ENCODE assay signal across 21 cellular contexts in genomic region chr15:43144512-43144911, GRCh38. TPM values are rescaled to one million over a fixed set of nuclear protein-coding genes. Genes with fewer than 3 reads are reported as not detected.
DNase-seq lines count a peak whose midpoint lies in the region; ATAC-seq, FAIRE-seq and TF ChIP-seq lines count a peak whose summit lies in the region.
"Had no signal": no experiment of that assay in that cellular context is flagged by ENCODE, and none has a peak within 500 bp of the region (broad histone marks: within the 10 kb centered on the region; RNA-seq: fewer than 3 reads in every experiment).

No MANE protein-coding gene starts in this region.

- no peaks in the 10 kb centered on the region for H3K9me3 Mint-ChIP-seq in stimulated activated naive CD8-positive, alpha-beta T cell treated with anti-CD3 and anti-CD28 coated beads, Interleukin-15, Interleukin-2, amounts not matched to agents 100 ng/mL and 50 ng/mL, for 24 hours
- H3K9me3 Mint-ChIP-seq in activated B cell treated with CpG ODN at 0.5 μM for 24 hours, result no peaks in the 10 kb centered on the region
- H3K9me3 Mint-ChIP-seq in stimulated activated naive B cell treated with anti-CD40 and anti-IgM and Interleukin-4, amounts not matched to agents 10 μg/mL and 1 μg/mL and 100 μg/mL, for 72 hours, result no peaks in the 10 kb centered on the region
- H3K9me3 Mint-ChIP-seq: activated naive CD4-positive, alpha-beta T cell treated with anti-CD3 and anti-CD28 coated beads, Interleukin-2, amount 50 U/mL, for 72 hours; HFFc6; nephron had no signal

- TF ChIP-seq CTCF in activated B cell treated with CpG ODN at 0.5 μM for 24 hours (IDR thresholded peaks at IDR 0.05), result no peak
- no peak for TF ChIP-seq CTCF in kidney (IDR thresholded peaks at IDR 0.05; ENCODE audit: borderline replicate concordance, extremely low read depth, insufficient read depth)

- intact Hi-C loops in activated B cell treated with CpG ODN at 0.5 μM for 24 hours (cut with micrococcal nuclease), result no loop called here
- intact Hi-C loops in kidney (cut with DNase I), result no loop called here

- no peaks in the 10 kb centered on the region for H3K9me3 ChIP-seq in kidney (ENCODE audit: control insufficient read depth in 1 of 2, low read length in 2 of 2)
- H3K9me3 ChIP-seq: SJCRH30 had no signal

- H3K36me3 Mint-ChIP-seq in stimulated activated naive CD8-positive, alpha-beta T cell treated with anti-CD3 and anti-CD28 coated beads, Interleukin-15, Interleukin-2, amounts not matched to agents 100 ng/mL and 50 ng/mL, for 24 hours (ENCODE audit: low read depth), result peaks cover 45% of the 10 kb centered on the region
- peaks cover 67% of the 10 kb centered on the region for H3K36me3 Mint-ChIP-seq in activated B cell treated with CpG ODN at 0.5 μM for 24 hours (ENCODE audit: low read depth)
- peaks cover 42 to 53% of the 10 kb centered on the region in 2 donors for H3K36me3 Mint-ChIP-seq in stimulated activated naive B cell treated with anti-CD40 and anti-IgM and Interleukin-4, amounts not matched to agents 10 μg/mL and 1 μg/mL and 100 μg/mL, for 72 hours

- no peaks in the 10 kb centered on the region for H3K4me1 ChIP-seq in kidney (ENCODE audit: control insufficient read depth in 1 of 2, insufficient read depth in 1 of 2, low read depth in 1 of 2, low read length in 2 of 2)
- H3K4me1 ChIP-seq: SJCRH30 had no signal

- H3K9ac ChIP-seq in kidney (ENCODE audit: low read length in 2 of 2), result no peak overlapping the region

- no peak for ATAC-seq in stimulated activated naive CD8-positive, alpha-beta T cell treated with anti-CD3 and anti-CD28 coated beads, Interleukin-15, Interleukin-2, amounts not matched to agents 100 U/mL and 50 U/mL, for 24 hours
- ATAC-seq in activated B cell treated with CpG ODN at 0.5 μM for 24 hours (ENCODE audit: low read depth) (peak; percentile 54), HG03432 (IDR thresholded peaks at IDR 0.05; ENCODE audit: unreplicated experiment) (no peak)
- ATAC-seq in stimulated activated naive B cell treated with anti-CD40 and anti-IgM and Interleukin-4, amounts not matched to agents 10 μg/mL and 1 μg/mL and 100 μg/mL, for 72 hours (replicated peaks), result peak; percentile 73
- ATAC-seq: activated naive CD4-positive, alpha-beta T cell treated with anti-CD3 and anti-CD28 coated beads, Interleukin-2, amount 50 U/mL, for 72 hours had no signal

- POLR2A ChIA-PET in activated B cell treated with CpG ODN at 0.5 μM for 24 hours (lab: Charles Lee), result interaction anchor here (0.9 to 1.4 kb wide), 2 partner anchors 11 to 27 kb away, joined by 6 to 8 read pairs; partner anchors contain the start of gene TMEM62

- no peak for FAIRE-seq in kidney (lab: Jason Lieb, UNC)
- FAIRE-seq: frontal cortex, HTR-8/SVneo had no signal

- peaks cover 17% of the 10 kb centered on the region for H3K4me1 Mint-ChIP-seq in stimulated activated naive CD8-positive, alpha-beta T cell treated with anti-CD3 and anti-CD28 coated beads, Interleukin-15, Interleukin-2, amounts not matched to agents 100 ng/mL and 50 ng/mL, for 24 hours (ENCODE audit: low read depth)
- peaks cover 23% of the 10 kb centered on the region for H3K4me1 Mint-ChIP-seq in activated B cell treated with CpG ODN at 0.5 μM for 24 hours
- H3K4me1 Mint-ChIP-seq in stimulated activated naive B cell treated with anti-CD40 and anti-IgM and Interleukin-4, amounts not matched to agents 10 μg/mL and 1 μg/mL and 100 μg/mL, for 72 hours, result peaks cover 11 to 20% of the 10 kb centered on the region in 2 donors
- H3K4me1 Mint-ChIP-seq: nephron had no signal

- CTCF ChIA-PET in activated B cell treated with CpG ODN at 0.5 μM for 24 hours (lab: Charles Lee), result interaction anchor here (1.4 kb wide), 1 partner anchor 38 kb away, joined by 4 read pairs; the partner anchor contains the start of gene UBR1

- H3K27me3 Mint-ChIP-seq in stimulated activated naive CD8-positive, alpha-beta T cell treated with anti-CD3 and anti-CD28 coated beads, Interleukin-15, Interleukin-2, amounts not matched to agents 100 ng/mL and 50 ng/mL, for 24 hours, result no peaks in the 10 kb centered on the region
- no peaks in the 10 kb centered on the region for H3K27me3 Mint-ChIP-seq in activated B cell treated with CpG ODN at 0.5 μM for 24 hours
- H3K27me3 Mint-ChIP-seq in stimulated activated naive B cell treated with anti-CD40 and anti-IgM and Interleukin-4, amounts not matched to agents 10 μg/mL and 1 μg/mL and 100 μg/mL, for 72 hours, result no peaks in the 10 kb centered on the region

- H3K27ac Mint-ChIP-seq in stimulated activated naive CD8-positive, alpha-beta T cell treated with anti-CD3 and anti-CD28 coated beads, Interleukin-15, Interleukin-2, amounts not matched to agents 100 ng/mL and 50 ng/mL, for 24 hours, result peak overlapping the region; percentile 1
- H3K27ac Mint-ChIP-seq in activated B cell treated with CpG ODN at 0.5 μM for 24 hours, result peak overlapping the region; percentile 24
- H3K27ac Mint-ChIP-seq in stimulated activated naive B cell treated with anti-CD40 and anti-IgM and Interleukin-4, amounts not matched to agents 10 μg/mL and 1 μg/mL and 100 μg/mL, for 72 hours, result no peak overlapping the region
- H3K27ac Mint-ChIP-seq: activated naive CD4-positive, alpha-beta T cell treated with anti-CD3 and anti-CD28 coated beads, Interleukin-2, amount 50 U/mL, for 72 hours; HFFc6; nephron had no signal

- peaks cover 9 to 37% of the 10 kb centered on the region in 2 donors for H3K36me3 ChIP-seq in kidney (ENCODE audit: control insufficient read depth in 1 of 2, insufficient read depth in 2 of 2, low read length in 2 of 2)
- H3K36me3 ChIP-seq: brain microvascular endothelial cell, SJCRH30 had no signal

- DNase-seq in stimulated activated naive CD8-positive, alpha-beta T cell treated with anti-CD3 and anti-CD28 coated beads, Interleukin-15, Interleukin-2, amounts not matched to agents 100 U/mL and 50 U/mL, for 24 hours, result no peak
- peak; percentile 37 for DNase-seq in NAMALWA (ENCODE audit: low spot score)
- no peak for DNase-seq in activated B cell treated with CpG ODN at 0.5 μM for 24 hours
- DNase-seq in stimulated activated naive B cell treated with anti-CD40 and anti-IgM and Interleukin-4, amounts not matched to agents 10 μg/mL and 1 μg/mL and 100 μg/mL, for 72 hours, result no peak
- no peak for DNase-seq in kidney
- no peak for DNase-seq in SKM-1 (lab: John Stamatoyannopoulos, UW; ENCODE audit: unreplicated experiment)
- DNase-seq: activated CD4-positive, alpha-beta T cell treated with anti-CD3 and anti-CD28 coated beads for 4 hours; activated T-cell treated with anti-CD3 and anti-CD28 coated beads, Interleukin-2, amount 50 U/mL, for 1 hour; brain microvascular endothelial cell; cortex of kidney; HFFc6; mesendoderm; NCI-H187 treated with DMSO at 0.1 percent for 48 hours; SJCRH30 had no signal

- no peak overlapping the region for H3K27ac ChIP-seq in kidney (ENCODE audit: low read depth in 2 of 2, low read length in 2 of 2)
- H3K27ac ChIP-seq: brain microvascular endothelial cell, epithelial cell of prostate, SJCRH30 had no signal

- no peak overlapping the region for H3K4me3 Mint-ChIP-seq in stimulated activated naive CD8-positive, alpha-beta T cell treated with anti-CD3 and anti-CD28 coated beads, Interleukin-15, Interleukin-2, amounts not matched to agents 100 ng/mL and 50 ng/mL, for 24 hours
- H3K4me3 Mint-ChIP-seq in activated B cell treated with CpG ODN at 0.5 μM for 24 hours, result no peak overlapping the region
- no peak overlapping the region for H3K4me3 Mint-ChIP-seq in stimulated activated naive B cell treated with anti-CD40 and anti-IgM and Interleukin-4, amounts not matched to agents 10 μg/mL and 1 μg/mL and 100 μg/mL, for 72 hours
- H3K4me3 Mint-ChIP-seq: HFFc6, nephron had no signal

- H3K4me3 ChIP-seq in kidney (ENCODE audit: low read length in 2 of 2), result no peak overlapping the region
- H3K4me3 ChIP-seq: SJCRH30 had no signal

RNA-seq across cellular contexts. Expression of gene TMEM62, which starts 11.1 kb away (rescaled TPM):
- total RNA-seq in activated B cell treated with CpG ODN at 0.5 μM for 24 hours (38.3 and 52.2 TPM in 2 replicates), kidney (31.2 TPM)
- polyA plus RNA-seq in kidney (ENCODE audit: insufficient read depth, low read depth, low replicate concordance), result 14.7 TPM

RNA-seq across cellular contexts. Expression of gene UBR1, which starts 38.7 kb away (rescaled TPM):
- total RNA-seq in activated B cell treated with CpG ODN at 0.5 μM for 24 hours, result 46.6 and 48.9 TPM in 2 replicates
- 36.9 TPM for total RNA-seq in kidney
- polyA plus RNA-seq in kidney (ENCODE audit: insufficient read depth, low read depth, low replicate concordance), result 6.0 TPM

RNA-seq across cellular contexts. Expression of gene CCNDBP1, which starts 40.7 kb away (rescaled TPM):
- total RNA-seq in activated B cell treated with CpG ODN at 0.5 μM for 24 hours, result 65.6 and 67.2 TPM in 2 replicates
- total RNA-seq in kidney, result 56.8 TPM
- polyA plus RNA-seq in kidney (ENCODE audit: insufficient read depth, low read depth, low replicate concordance), result 64.3 TPM

Comparison
In these comparisons a context has a peak if more than half of its experiments do, and no peak if none do; other contexts are left out.
1. ATAC-seq: peak in activated B cell treated with CpG ODN at 0.5 μM for 24 hours (single experiment) and stimulated activated naive B cell treated with anti-CD40 and anti-IgM and Interleukin-4, amounts not matched to agents 10 μg/mL and 1 μg/mL and 100 μg/mL, for 72 hours (2 of 2); none in stimulated activated naive CD8-positive, alpha-beta T cell treated with anti-CD3 and anti-CD28 coated beads, Interleukin-15, Interleukin-2, amounts not matched to agents 100 U/mL and 50 U/mL, for 24 hours (single experiment) and HG03432 (single experiment).